Comparison of ENCODE assay signal across 25 cellular contexts in genomic region chr1:12578860-12579422, GRCh38. TPM values are rescaled to one million over a fixed set of nuclear protein-coding genes. Genes with fewer than 3 reads are reported as not detected.
"Had no signal": no experiment of that assay in that cellular context is flagged by ENCODE, and none has a peak within 500 bp of the region (broad histone marks: within the 10 kb centered on the region; RNA-seq: fewer than 3 reads in every experiment).

No MANE protein-coding gene starts in this region.

- H3K4me2 ChIP-seq: smooth muscle cell had no signal

- ATAC-seq: activated CD4-positive, alpha-beta T cell treated with anti-CD3 and anti-CD28 coated beads for 36 hours; activated CD8-positive, alpha-beta memory T cell treated with anti-CD3 and anti-CD28 coated beads, Interleukin-2, amount 10 ng/mL, durations not matched to agents 7 days and 5 days; activated CD8-positive, alpha-beta T cell treated with anti-CD3 and anti-CD28 coated beads, Interleukin-2, amount 10 ng/mL, durations not matched to agents 7 days and 5 days; activated naive CD4-positive, alpha-beta T cell treated with anti-CD3 and anti-CD28 coated beads, Interleukin-2, amount 50 U/mL, for 72 hours; body of pancreas; lower lobe of right lung; mucosa of descending colon had no signal

- DNase-seq: activated CD4-positive, alpha-beta T cell treated with anti-CD3 and anti-CD28 coated beads for 36 hours; activated CD4-positive, CD25-positive, alpha-beta regulatory T cell; activated CD8-positive, alpha-beta memory T cell treated with anti-CD3 and anti-CD28 coated beads, Interleukin-2, amount 10 ng/mL, durations not matched to agents 7 days and 5 days; activated CD8-positive, alpha-beta T cell treated with anti-CD3 and anti-CD28 coated beads, Interleukin-2, amount 10 ng/mL, durations not matched to agents 7 days and 5 days; activated naive CD4-positive, alpha-beta T cell; activated T-cell treated with anti-CD3 and anti-CD28 coated beads, Interleukin-2, amount 50 U/mL, for 48 hours; aorta; body of pancreas; colonic mucosa; effector CD8-positive, alpha-beta T cell; hypothalamus; lower lobe of right lung; mesendoderm; mucosa of descending colon; sigmoid colon; stimulated activated CD4-positive, alpha-beta T cell treated with anti-CD3 and anti-CD28 coated beads, Interleukin-1b, Interleukin-23, amount 100 ng/mL, for 48 hours; stimulated activated CD4-positive, alpha-beta T cell treated with anti-CD3 and anti-CD28 coated beads, Interleukin-4, amount 100 ng/mL, for 4 hours; stimulated activated CD8-positive, alpha-beta memory T cell treated with anti-CD3 and anti-CD28 coated beads, Interleukin-4, amount 100 ng/mL, for 48 hours; stimulated activated naive CD4-positive, alpha-beta T cell had no signal

- H3K36me3 ChIP-seq: neutrophil had no signal

- H3K4me1 ChIP-seq: body of pancreas, colonic mucosa, lower lobe of right lung had no signal

- H3K4me3 ChIP-seq: body of pancreas, colonic mucosa, heart left ventricle, lower lobe of right lung, mucosa of descending colon, sigmoid colon, smooth muscle cell, thoracic aorta had no signal

- H3K9me3 ChIP-seq: body of pancreas, colonic mucosa, heart left ventricle, lower lobe of right lung, mucosa of descending colon, neutrophil, sigmoid colon, thoracic aorta had no signal

- H3K27ac ChIP-seq: body of pancreas, colonic mucosa, lower lobe of right lung, neutrophil had no signal

- H3K27me3 ChIP-seq: body of pancreas, colonic mucosa, heart left ventricle, neutrophil, sigmoid colon had no signal

RNA-seq across cellular contexts. Expression of gene DHRS3, which starts 39.1 kb away (rescaled TPM):
- total RNA-seq: myocyte had no signal
